ENCODE assay signal across 28 cellular contexts in the genomic region with DNA sequence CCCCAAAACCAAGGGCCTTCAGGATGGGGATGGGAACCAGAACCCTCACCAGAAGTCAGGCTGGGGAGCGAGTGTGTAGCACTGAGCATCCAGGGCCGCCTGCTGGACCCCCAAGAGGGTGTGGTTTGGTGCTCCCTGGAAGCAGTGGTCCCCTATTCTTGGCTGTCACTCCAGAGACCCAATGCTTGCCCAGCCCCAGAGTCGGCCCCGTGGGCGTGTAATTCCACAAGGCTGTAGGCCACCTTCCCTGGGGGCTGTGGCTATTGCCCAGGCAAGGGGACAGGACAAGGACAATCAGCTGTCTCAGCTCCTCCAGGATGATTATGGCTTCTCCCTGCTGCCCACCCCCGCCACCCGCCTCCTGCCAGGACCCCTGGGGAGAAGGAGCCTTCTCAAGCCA. TPM values are rescaled to one million over a fixed set of nuclear protein-coding genes. Genes with fewer than 3 reads are reported as not detected.
"Had no signal": no experiment of that assay in that cellular context is flagged by ENCODE, and none has a peak within 500 bp of the region (broad histone marks: within the 10 kb centered on the region; RNA-seq: fewer than 3 reads in every experiment).

No MANE protein-coding gene starts in this region.

- H3K9me3 ChIP-seq: adrenal gland, breast epithelium had no signal

- H3K4me3 Mint-ChIP-seq: activated CD4-positive, alpha-beta memory T cell treated with anti-CD3 and anti-CD28 coated beads, Interleukin-2, amount 10 ng/mL, durations not matched to agents 7 days and 5 days; activated naive CD8-positive, alpha-beta T cell treated with anti-CD3 and anti-CD28 coated beads, Interleukin-2, amount 10 ng/mL, durations not matched to agents 7 days and 5 days; activated T-cell treated with anti-CD3 and anti-CD28 coated beads, Interleukin-2, amount 50 U/mL, for 72 hours; T-cell had no signal

- H3K9me3 Mint-ChIP-seq: activated CD4-positive, alpha-beta memory T cell treated with anti-CD3 and anti-CD28 coated beads, Interleukin-2, amount 10 ng/mL, durations not matched to agents 7 days and 5 days; activated naive CD8-positive, alpha-beta T cell treated with anti-CD3 and anti-CD28 coated beads, Interleukin-2, amount 10 ng/mL, durations not matched to agents 7 days and 5 days; activated T-cell treated with anti-CD3 and anti-CD28 coated beads, Interleukin-2, amount 50 U/mL, for 72 hours; activated T-helper 2 cell treated with anti-CD3 and anti-CD28 coated beads, Interferon-gamma antibody, Interleukin-2, Interleukin-4, amounts not matched to agents 10 μg/mL and 5 μg/mL and 100 μg/mL, durations not matched to agents 14 hours and 24 hours and 36 hours; T-cell had no signal

- H3K36me3 ChIP-seq: adrenal gland, breast epithelium had no signal

- H3K27me3 ChIP-seq: adrenal gland, breast epithelium had no signal

- H3K4me2 ChIP-seq: PC-9 had no signal

- H3K4me1 ChIP-seq: adrenal gland, breast epithelium had no signal

- H3K4me1 Mint-ChIP-seq: activated CD4-positive, alpha-beta memory T cell treated with anti-CD3 and anti-CD28 coated beads, Interleukin-2, amount 10 ng/mL, durations not matched to agents 7 days and 5 days; T-cell had no signal

- H2AFZ ChIP-seq: PC-9 had no signal

- ATAC-seq: activated T-cell treated with anti-CD3 and anti-CD28 coated beads, Interleukin-2, amount 50 U/mL, for 72 hours; T-cell had no signal

- H3K27ac Mint-ChIP-seq: activated CD4-positive, alpha-beta memory T cell treated with anti-CD3 and anti-CD28 coated beads, Interleukin-2, amount 10 ng/mL, durations not matched to agents 7 days and 5 days; activated naive CD8-positive, alpha-beta T cell treated with anti-CD3 and anti-CD28 coated beads, Interleukin-2, amount 10 ng/mL, durations not matched to agents 7 days and 5 days; activated T-cell treated with anti-CD3 and anti-CD28 coated beads, Interleukin-2, amount 50 U/mL, for 72 hours; activated T-helper 2 cell treated with anti-CD3 and anti-CD28 coated beads, Interferon-gamma antibody, Interleukin-2, Interleukin-4, amounts not matched to agents 10 μg/mL and 5 μg/mL and 100 μg/mL, durations not matched to agents 14 hours and 24 hours and 36 hours; T-cell had no signal

- FAIRE-seq: TTC549 had no signal

- H3K36me3 Mint-ChIP-seq: activated naive CD8-positive, alpha-beta T cell treated with anti-CD3 and anti-CD28 coated beads, Interleukin-2, amount 10 ng/mL, durations not matched to agents 7 days and 5 days; T-cell had no signal

- H3K27ac ChIP-seq: adrenal gland, breast epithelium, PC-9, SK-N-MC, VCaP had no signal

- H3K4me3 ChIP-seq: adrenal gland, breast epithelium, PC-9, SK-N-MC had no signal

- DNase-seq: activated CD4-positive, alpha-beta memory T cell treated with anti-CD3 and anti-CD28 coated beads, Interleukin-2, amount 10 ng/mL, durations not matched to agents 7 days and 5 days; activated CD4-positive, alpha-beta T cell treated with anti-CD3 and anti-CD28 coated beads, Interleukin-2, amount 50 U/mL, for 1 hour; activated CD4-positive, CD25-positive, alpha-beta regulatory T cell; activated gamma-delta T cell treated with Interleukin-2 at 50 U/mL for 16 hours; activated naive CD4-positive, alpha-beta T cell treated with anti-CD3 and anti-CD28 coated beads, Interleukin-2, amount 50 U/mL, for 16 hours; activated naive CD8-positive, alpha-beta T cell treated with anti-CD3 and anti-CD28 coated beads, Interleukin-2, amount 10 ng/mL, durations not matched to agents 7 days and 5 days; activated T-cell treated with anti-CD3 and anti-CD28 coated beads for 4 hours; activated T-cell treated with anti-CD3 and anti-CD28 coated beads, Interleukin-2, amount 50 U/mL, for 72 hours; adrenal gland; anterior cingulate cortex; caudate nucleus; Karpas-422; MM.1S; NCI-H1105; NCI-H1436; NCI-H1694 treated with DMSO at 0.1 percent for 48 hours; NCI-H2029 treated with DMSO at 0.1 percent for 48 hours; NCI-H510A treated with DMSO at 0.1 percent for 48 hours; PC-9; T-cell; T-helper 2 cell; T1000 had no signal

RNA-seq across cellular contexts. Expression of a gene that starts 14.5 kb away (rescaled TPM):
- total RNA-seq: activated CD4-positive, alpha-beta memory T cell treated with anti-CD3 and anti-CD28 coated beads, Interleukin-2, amount 10 ng/mL, durations not matched to agents 7 days and 5 days; activated CD8-positive, alpha-beta memory T cell treated with anti-CD3 and anti-CD28 coated beads for 36 hours; activated naive CD8-positive, alpha-beta T cell treated with anti-CD3 and anti-CD28 coated beads, Interleukin-2, amount 10 ng/mL, durations not matched to agents 7 days and 5 days; activated T-cell treated with anti-CD3 and anti-CD28 coated beads, Interleukin-2, amount 50 U/mL, for 72 hours; activated T-helper 2 cell treated with anti-CD3 and anti-CD28 coated beads, Interferon-gamma antibody, Interleukin-2, Interleukin-4, amounts not matched to agents 10 μg/mL and 5 μg/mL and 100 μg/mL, durations not matched to agents 14 hours and 24 hours and 36 hours had no signal

RNA-seq across cellular contexts. Expression of a gene that starts 58.8 kb away (rescaled TPM):
- total RNA-seq: activated CD8-positive, alpha-beta memory T cell treated with anti-CD3 and anti-CD28 coated beads for 36 hours; activated T-cell treated with anti-CD3 and anti-CD28 coated beads, Interleukin-2, amount 50 U/mL, for 72 hours; activated T-helper 2 cell treated with anti-CD3 and anti-CD28 coated beads, Interferon-gamma antibody, Interleukin-2, Interleukin-4, amounts not matched to agents 10 μg/mL and 5 μg/mL and 100 μg/mL, durations not matched to agents 14 hours and 24 hours and 36 hours; breast epithelium; PC-9 had no signal
- polyA plus RNA-seq: adrenal gland had no signal
